In genomic region chr19:1156305-1156801, GRCh38 we compare ENCODE assay signal across 18 cellular contexts. TPM values are rescaled to one million over a fixed set of nuclear protein-coding genes. Genes with fewer than 3 reads are reported as not detected.
A peak's percentile ranks its signal among the peaks of the same experiment; 100 is the strongest.
DNase-seq lines count a peak whose midpoint lies in the region; ATAC-seq, FAIRE-seq and TF ChIP-seq lines count a peak whose summit lies in the region.
"Had no signal": no experiment of that assay in that cellular context is flagged by ENCODE, and none has a peak within 500 bp of the region (broad histone marks: within the 10 kb centered on the region; RNA-seq: fewer than 3 reads in every experiment).

No MANE protein-coding gene starts in this region.

- no peak overlapping the region for H3K4me2 ChIP-seq in GM23338

- 84 to 88% (median 86%) methylated on average over 14 to 24 of the region's 24 CpGs for WGBS in stomach, 5 donors

- H3K4me3 ChIP-seq in GM23338 (no peak overlapping the region), kidney (ENCODE audit: low read length in 2 of 2) (no peak overlapping the region), stomach (peak overlapping the region in 1 of 4 donors; percentile 35)

- H3K27me3 ChIP-seq in GM23338 (ENCODE audit: insufficient read depth): no peaks in the 10 kb centered on the region
- no peaks in the 10 kb centered on the region for H3K27me3 ChIP-seq in stomach

- no peaks in the 10 kb centered on the region for H3K9me2 ChIP-seq in GM23338 (ENCODE audit: insufficient read depth)

- H3K27ac Mint-ChIP-seq in GM23338: no peak overlapping the region
- H3K27ac Mint-ChIP-seq: activated T-cell treated with anti-CD3 and anti-CD28 coated beads, Interleukin-2, amount 50 U/mL, for 24 hours; CD8-positive, alpha-beta T cell; memory B cell; stimulated activated effector memory CD8-positive, alpha-beta T cell treated with anti-CD3 and anti-CD28 coated beads, Interleukin-12 subunit alpha, Interleukin-12 subunit beta, amount 100 ng/mL, for 72 hours had no signal

- TF ChIP-seq EP300 in stomach (IDR thresholded peaks at IDR 0.05): no peak

- ATAC-seq in GM23338: peak; percentile 7; the same call in 1 of the 3 replicates
- no peak for ATAC-seq in GM21360 (IDR thresholded peaks at IDR 0.05; ENCODE audit: unreplicated experiment)
- ATAC-seq: CD8-positive, alpha-beta T cell had no signal

- H3K4me3 Mint-ChIP-seq in GM23338: no peak overlapping the region
- H3K4me3 Mint-ChIP-seq: activated T-cell treated with anti-CD3 and anti-CD28 coated beads, Interleukin-2, amount 50 U/mL, for 24 hours; CD8-positive, alpha-beta T cell; memory B cell; stimulated activated effector memory CD8-positive, alpha-beta T cell treated with anti-CD3 and anti-CD28 coated beads, Interleukin-12 subunit alpha, Interleukin-12 subunit beta, amount 100 ng/mL, for 72 hours had no signal

- H2AFZ ChIP-seq in GM23338: no peak overlapping the region
- H2AFZ ChIP-seq: parathyroid adenoma had no signal

- no peaks in the 10 kb centered on the region; the same call in 1 of the 2 replicates for H4K20me1 ChIP-seq in GM23338 (replicated peaks; ENCODE audit: insufficient read depth)

- no peaks in the 10 kb centered on the region for H3K9me3 Mint-ChIP-seq in GM23338
- H3K9me3 Mint-ChIP-seq: activated T-cell treated with anti-CD3 and anti-CD28 coated beads, Interleukin-2, amount 50 U/mL, for 24 hours; CD8-positive, alpha-beta T cell; memory B cell; stimulated activated effector memory CD8-positive, alpha-beta T cell treated with anti-CD3 and anti-CD28 coated beads, Interleukin-12 subunit alpha, Interleukin-12 subunit beta, amount 100 ng/mL, for 72 hours had no signal

- peaks cover 4% of the 10 kb centered on the region for H3K27me3 Mint-ChIP-seq in GM23338 (ENCODE audit: insufficient read depth, low read depth, poor library complexity)
- H3K27me3 Mint-ChIP-seq: activated T-cell treated with anti-CD3 and anti-CD28 coated beads, Interleukin-2, amount 50 U/mL, for 24 hours; memory B cell had no signal

- no peak overlapping the region for H3K9ac ChIP-seq in kidney (ENCODE audit: low read length in 2 of 2)
- H3K9ac ChIP-seq: parathyroid adenoma had no signal

- DNase-seq in GM23338 (ENCODE audit: low spot score) (no peak), amniotic epithelial cell (ENCODE audit: low read depth) (peak; percentile 85), kidney (peak; percentile 79), stomach (no peak), DMS79 (lab: John Stamatoyannopoulos, UW) (no peak), DMS53 (lab: John Stamatoyannopoulos, UW) (no peak), occipital lobe (lab: John Stamatoyannopoulos, UW) (no peak)
- DNase-seq: activated CD4-positive, CD25-positive, alpha-beta regulatory T cell treated with anti-CD3 and anti-CD28 coated beads, Interleukin-2, amount 50 U/mL, for 72 hours; activated T-cell treated with anti-CD3 and anti-CD28 coated beads, Interleukin-2, amount 50 U/mL, for 24 hours; CD8-positive, alpha-beta T cell; GDM1; stimulated activated CD4-positive, alpha-beta T cell treated with anti-CD3 and anti-CD28 coated beads, Interleukin-1b, Interleukin-23, amount 100 ng/mL, for 48 hours had no signal

- H3K36me3 Mint-ChIP-seq in GM23338 (ENCODE audit: low read depth): peaks cover 13% of the 10 kb centered on the region

- peaks cover 12% of the 10 kb centered on the region; the same call in 1 of the 2 replicates for H3K79me2 ChIP-seq in GM23338 (replicated peaks; ENCODE audit: insufficient read depth)

- H3K36me3 ChIP-seq in GM23338 (ENCODE audit: insufficient read depth) (no peaks in the 10 kb centered on the region), kidney (ENCODE audit: control insufficient read depth in 1 of 2, insufficient read depth in 2 of 2, low read length in 2 of 2) (peaks cover 0 to 3% of the 10 kb centered on the region in 2 donors), stomach (peaks cover 13 to 66% (median 52%) of the 10 kb centered on the region in 4 donors)

- H3K9me3 ChIP-seq in kidney (ENCODE audit: control insufficient read depth in 1 of 2, low read length in 2 of 2): no peaks in the 10 kb centered on the region
- H3K9me3 ChIP-seq in stomach: no peaks in the 10 kb centered on the region

- 0 out of 2 replicates have a peak, but pooled peaks cover 3% of the 10 kb centered on the region for H3F3A ChIP-seq in GM23338 (replicated peaks; ENCODE audit: low read depth)

- no peak for TF ChIP-seq CTCF in GM23338 (conservative IDR thresholded peaks at IDR 0.05; ENCODE audit: low read depth in 2 of 2)
- TF ChIP-seq CTCF in kidney (IDR thresholded peaks at IDR 0.05; ENCODE audit: borderline replicate concordance, extremely low read depth, insufficient read depth): no peak
- no peak for TF ChIP-seq CTCF in stomach (IDR thresholded peaks at IDR 0.05)

- H3K4me1 ChIP-seq in GM23338 (ENCODE audit: insufficient read depth) (no peaks in the 10 kb centered on the region), kidney (ENCODE audit: control insufficient read depth in 1 of 2, insufficient read depth in 1 of 2, low read depth in 1 of 2, low read length in 2 of 2) (peaks cover 6 to 23% of the 10 kb centered on the region in 2 donors), stomach (peaks cover 26 to 76% (median 37%) of the 10 kb centered on the region in 4 donors)
- H3K4me1 ChIP-seq: parathyroid adenoma had no signal

- H3K4me1 Mint-ChIP-seq in GM23338: peaks cover 4% of the 10 kb centered on the region
- H3K4me1 Mint-ChIP-seq: stimulated activated effector memory CD8-positive, alpha-beta T cell treated with anti-CD3 and anti-CD28 coated beads, Interleukin-12 subunit alpha, Interleukin-12 subunit beta, amount 100 ng/mL, for 72 hours had no signal

- FAIRE-seq in kidney (lab: Jason Lieb, UNC): no peak
- FAIRE-seq: endometrium, HTR-8/SVneo had no signal

- no peak for TF ChIP-seq POLR2A in stomach (IDR thresholded peaks at IDR 0.05)

- intact Hi-C loops in kidney (cut with DNase I) (no loop called here), stomach (cut with DNase I; ENCODE audit: low total_unique reads) (no loop called here)

- H3K27ac ChIP-seq in GM23338 (ENCODE audit: low read depth): no peak overlapping the region
- H3K27ac ChIP-seq in kidney (ENCODE audit: low read depth in 2 of 2, low read length in 2 of 2): peak overlapping the region; percentile 91 to 96
- peak overlapping the region in 4 of 5 donors; percentile 88 to 93 (median 90) for H3K27ac ChIP-seq in stomach

TF ChIP-seq in GM23338, 12 proteins besides CTCF, POLR2A, EP300 and RAD21 (continues in another document):
- TF ChIP-seq NANOG (IDR thresholded peaks at IDR 0.05; ENCODE audit: borderline replicate concordance): no peak

RNA-seq across cellular contexts. Expression of gene SBNO2, which starts 17.7 kb away (rescaled TPM):
- total RNA-seq in GM23338 (2014; rRNA removed; shearing (Covaris generic)): 28.0 and 35.4 TPM in 2 replicates
- polyA plus RNA-seq in GM23338 (2016; fragmentation: Nextera tagmentation; extraction: Ambion mirVana) (6.3 and 6.9 TPM in 2 replicates), kidney (ENCODE audit: insufficient read depth, low read depth, low replicate concordance) (12.2 TPM), stomach (10 to 100 TPM; 16.3 to 36.1 (median 23.6) TPM)
- total RNA-seq in kidney (156 TPM), stomach (10 to 100 TPM; 19.3 to 74.7 (median 63.5) TPM), occipital lobe (4.2 TPM)

RNA-seq across cellular contexts. Expression of gene STK11, which starts 49.2 kb away (rescaled TPM):
- total RNA-seq in GM23338 (2014; rRNA removed; shearing (Covaris generic)): 84.4 and 96.5 TPM in 2 replicates
- 19.4 and 23.7 TPM in 2 replicates for polyA plus RNA-seq in GM23338 (2016; fragmentation: Nextera tagmentation; extraction: Ambion mirVana)
- total RNA-seq in kidney: 57.7 TPM
- polyA plus RNA-seq in kidney (ENCODE audit: insufficient read depth, low read depth, low replicate concordance): 40.7 TPM
- 100 to 1,000 TPM in 1 of 5 donors, 10 to 100 TPM in 4; 55.1 to 368 (median 82.3) TPM for total RNA-seq in stomach
- 10 to 100 TPM; 43.1 to 65.3 (median 48.8) TPM for polyA plus RNA-seq in stomach
- total RNA-seq in occipital lobe: 49.0 TPM

RNA-seq across cellular contexts. Expression of gene GPX4, which starts 52.6 kb away (rescaled TPM):
- 284 and 351 TPM in 2 replicates for total RNA-seq in GM23338 (2014; rRNA removed; shearing (Covaris generic))
- polyA plus RNA-seq in GM23338 (2016; fragmentation: Nextera tagmentation; extraction: Ambion mirVana): 543 and 573 TPM in 2 replicates
- 268 TPM for total RNA-seq in kidney
- 966 TPM for polyA plus RNA-seq in kidney (ENCODE audit: insufficient read depth, low read depth, low replicate concordance)
- total RNA-seq in stomach: 100 to 1,000 TPM in 4 of 5 donors, 10 to 100 TPM in 1; 90.0 to 710 (median 158) TPM
- polyA plus RNA-seq in stomach: 100 to 1,000 TPM; 433 to 532 (median 509) TPM
- 83.8 TPM for total RNA-seq in occipital lobe

Comparison
In these comparisons a context has a peak if more than half of its experiments do, and no peak if none do; other contexts are left out.
1. DNase-seq: peak in amniotic epithelial cell (single experiment) and kidney (single experiment); none in GM23338 (single experiment), stomach (single experiment), DMS79 (single experiment), DMS53 (single experiment) and occipital lobe (single experiment).